In the genomic region with DNA sequence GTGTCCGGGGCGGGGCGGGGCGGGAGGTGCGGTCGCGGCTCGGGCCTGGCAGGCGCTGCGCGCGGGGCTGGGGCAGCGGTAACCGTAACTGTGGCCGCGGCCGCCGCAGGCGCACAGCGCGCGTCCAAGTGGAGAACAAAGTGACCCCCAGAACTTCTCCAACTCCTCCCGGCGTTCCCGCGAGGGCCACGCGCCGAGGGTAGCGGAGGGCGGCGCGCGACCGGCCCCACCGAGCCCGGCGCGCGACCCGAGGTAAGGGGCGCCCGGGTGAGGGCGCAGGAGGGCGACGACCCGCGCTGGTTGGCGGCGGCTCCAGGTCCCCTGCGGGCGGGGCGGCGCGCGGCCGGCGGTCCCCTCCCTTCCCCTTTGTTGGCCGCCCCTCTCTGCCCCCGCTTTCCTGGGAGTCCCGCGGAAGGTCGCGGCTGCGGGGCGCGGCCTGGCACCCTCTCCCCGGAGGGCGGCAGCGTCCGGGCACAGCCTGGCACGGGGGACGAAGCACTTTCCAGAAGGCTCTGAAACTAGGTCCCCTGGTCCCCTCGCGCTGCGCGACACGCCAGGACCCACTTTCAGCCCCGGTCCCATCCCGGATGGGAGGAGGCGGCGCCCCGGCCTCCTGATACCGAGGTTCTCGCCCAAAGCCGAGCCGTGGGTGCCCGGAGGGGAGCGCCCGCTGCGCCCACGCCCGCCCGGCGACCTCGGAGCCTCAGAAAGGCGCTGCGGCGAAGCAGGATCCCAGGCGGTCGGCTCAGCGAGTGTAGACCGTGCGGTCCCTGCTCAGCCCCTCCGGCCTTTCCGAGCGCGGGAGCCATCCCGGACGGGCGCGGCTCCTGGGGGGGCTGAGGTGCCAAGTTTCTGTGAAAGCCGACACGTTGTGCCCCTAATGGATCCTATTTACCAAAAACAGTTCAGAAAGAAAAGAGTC, we compare ENCODE assay signal across 8 cellular contexts. TPM values are rescaled to one million over a fixed set of nuclear protein-coding genes. Genes with fewer than 3 reads are reported as not detected.
DNase-seq lines count a peak whose midpoint lies in the region; ATAC-seq and TF ChIP-seq lines count a peak whose summit lies in the region.

Gene TIAM2 (plus strand): TSS at position 75 of the 922 bp plus-strand sequence. CDS start 133,909 bp downstream, outside the sequence.

- no peak within 1 kb of the TSS for H3K27ac ChIP-seq in dorsolateral prefrontal cortex

- no peak for TF ChIP-seq CTCF in dorsolateral prefrontal cortex (IDR thresholded peaks at IDR 0.05 in 54 of 56, conservative IDR thresholded peaks at IDR 0.05 in 2 of 56; ENCODE audit: low read depth in 1 of 56, partially characterized antibody in 56 of 56)

- intact Hi-C loops in dorsolateral prefrontal cortex (cut with DNase I), result no loop called here

- H3K4me1 Mint-ChIP-seq in memory B cell, result peaks cover 2% of the 10 kb centered on the region

- H3K9me3 Mint-ChIP-seq in memory B cell, result no peaks in the 10 kb centered on the region

- peak within 1 kb of the TSS; percentile 47 for H3K4me3 Mint-ChIP-seq in memory B cell

- no peak within 1 kb of the TSS for H3K27ac Mint-ChIP-seq in memory B cell

- peaks cover 0 to 12% (median 0%) of the 10 kb centered on the region in 45 donors for H3K27me3 ChIP-seq in dorsolateral prefrontal cortex

- ATAC-seq in memory B cell (ENCODE audit: low read depth) (no peak), HG03439 (IDR thresholded peaks at IDR 0.05; ENCODE audit: unreplicated experiment) (no peak)

- H3K36me3 Mint-ChIP-seq in memory B cell, result no peaks in the 10 kb centered on the region

- DNase-seq in NCI-H748 (lab: John Stamatoyannopoulos, UW; ENCODE audit: unreplicated experiment) (peak; percentile 67), NCI-H748 treated with DMSO at 0.1 percent for 48 hours (lab: John Stamatoyannopoulos, UW) (no peak), SK-N-DZ (ENCODE audit: low spot score) (peak; percentile 47), dorsolateral prefrontal cortex (no peak), memory B cell (ENCODE audit: low spot score in 2 of 2) (peak in 1 of 2 donors; percentile 12), T1000 (lab: John Stamatoyannopoulos, UW) (no peak)
- peak; percentile 18 to 27 for DNase-seq in stimulated activated CD8-positive, alpha-beta memory T cell treated with anti-CD3 and anti-CD28 coated beads, Interleukin-7, amount 100 ng/mL, for 48 hours (ENCODE audit: extremely low read depth in 1 of 2, low read depth in 1 of 2)

- peak within 1 kb of the TSS; percentile 36 to 79 (median 63) for H3K4me3 ChIP-seq in dorsolateral prefrontal cortex

- peaks cover 17% of the 10 kb centered on the region for H3K27me3 Mint-ChIP-seq in memory B cell

RNA-seq across cellular contexts. Expression of gene TIAM2, which starts in this region (rescaled TPM):
- 9.5 and 23.2 TPM in 2 replicates for polyA plus RNA-seq in SK-N-DZ (2014; cell fraction: cytosol; rRNA removed)
- polyA plus RNA-seq in SK-N-DZ (2014; cell fraction: nucleus; rRNA removed), result 18.6 and 28.3 TPM in 2 replicates
- 100 to 1,000 TPM in 20 of 120 experiments, 10 to 100 TPM in 100; 29.2 to 178 (median 80.7) TPM for total RNA-seq in dorsolateral prefrontal cortex

Comparison
In these comparisons a context has a peak if more than half of its experiments do, and no peak if none do; other contexts are left out.
1. DNase-seq: peak in NCI-H748 (single experiment), SK-N-DZ (single experiment) and stimulated activated CD8-positive, alpha-beta memory T cell treated with anti-CD3 and anti-CD28 coated beads, Interleukin-7, amount 100 ng/mL, for 48 hours (2 of 2); none in NCI-H748 treated with DMSO at 0.1 percent for 48 hours (single experiment), dorsolateral prefrontal cortex (0 of 10) and T1000 (single experiment).